Comparison of ENCODE assay signal across 9 cellular contexts in genomic region chr15:65384895-65385867, GRCh38. TPM values are rescaled to one million over a fixed set of nuclear protein-coding genes. Genes with fewer than 3 reads are reported as not detected.
DNase-seq lines count a peak whose midpoint lies in the region; ATAC-seq and TF ChIP-seq lines count a peak whose summit lies in the region.
"Had no signal": no experiment of that assay in that cellular context is flagged by ENCODE, and none has a peak within 500 bp of the region (broad histone marks: within the 10 kb centered on the region; RNA-seq: fewer than 3 reads in every experiment).

No MANE protein-coding gene starts in this region.

- H3K27ac Mint-ChIP-seq in CD4-positive, CD25-positive, alpha-beta regulatory T cell, result peak overlapping the region in 1 of 3 donors; percentile 65

- no peaks in the 10 kb centered on the region for H3K79me2 ChIP-seq in parathyroid adenoma

- peak; percentile 69 to 81 (median 78) for DNase-seq in CD4-positive, CD25-positive, alpha-beta regulatory T cell
- peak; percentile 84 to 96 (median 89) for DNase-seq in NCI-H1417 (lab: John Stamatoyannopoulos, UW)
- DNase-seq in SW 1271 (lab: John Stamatoyannopoulos, UW), result peak; percentile 49 to 80
- DNase-seq in activated naive CD8-positive, alpha-beta T cell treated with anti-CD3 and anti-CD28 coated beads, Interleukin-2, amount 50 U/mL, for 16 hours (ENCODE audit: low read depth, low spot score), result peak; percentile 78
- peak; percentile 92 for DNase-seq in Right ventricle myocardium inferior (ENCODE audit: missing footprints)
- peak; percentile 87 to 89 for DNase-seq in thyroid gland

- ATAC-seq in CD4-positive, CD25-positive, alpha-beta regulatory T cell (ENCODE audit: low read depth in 2 of 2), result peak; percentile 80 to 84
- ATAC-seq in GM21737 (IDR thresholded peaks at IDR 0.05; ENCODE audit: unreplicated experiment), result peak; percentile 63
- ATAC-seq in Right ventricle myocardium inferior, result peak; percentile 93

- TF ChIP-seq POLR2A in thyroid gland (IDR thresholded peaks at IDR 0.05), result no peak

- peaks cover 13% of the 10 kb centered on the region for H3K4me1 ChIP-seq in CD4-positive, CD25-positive, alpha-beta regulatory T cell (ENCODE audit: control insufficient read depth, insufficient read depth, low read length, poor library complexity, severe bottlenecking)
- H3K4me1 ChIP-seq in parathyroid adenoma, result peaks cover 10% of the 10 kb centered on the region
- peaks cover 9 to 16% of the 10 kb centered on the region in 2 donors for H3K4me1 ChIP-seq in thyroid gland

- no peak overlapping the region for H3K27ac ChIP-seq in CD4-positive, CD25-positive, alpha-beta regulatory T cell (ENCODE audit: insufficient read depth, low read length, poor library complexity, severe bottlenecking)
- H3K27ac ChIP-seq in parathyroid adenoma (peak overlapping the region; percentile 88), thyroid gland (peak overlapping the region in 2 of 3 donors; percentile 16 to 38)

- intact Hi-C loops in Right ventricle myocardium inferior (cut with DNase I) (loop anchor here (1.0 kb wide), 2 partner anchors 62 to 66 kb away; no protein-coding TSS in a partner anchor), thyroid gland (cut with DNase I) (loop anchor here (2.0 kb wide), 1 partner anchor 68 kb away; no protein-coding TSS in a partner anchor)

- H3K27me3 Mint-ChIP-seq in CD4-positive, CD25-positive, alpha-beta regulatory T cell, result peaks cover 64% of the 10 kb centered on the region

- H3K9me3 ChIP-seq in CD4-positive, CD25-positive, alpha-beta regulatory T cell (ENCODE audit: control insufficient read depth in 2 of 2, low read length in 2 of 2), result no peaks in the 10 kb centered on the region
- H3K9me3 ChIP-seq in parathyroid adenoma (ENCODE audit: control insufficient read depth, low read length), result no peaks in the 10 kb centered on the region
- no peaks in the 10 kb centered on the region for H3K9me3 ChIP-seq in thyroid gland

- peak overlapping the region; percentile 54 for H3K4me2 ChIP-seq in parathyroid adenoma (ENCODE audit: low read length)

- H3K4me3 ChIP-seq in CD4-positive, CD25-positive, alpha-beta regulatory T cell (ENCODE audit: low read depth, low read length), result peak overlapping the region; percentile 72
- H3K4me3 ChIP-seq in parathyroid adenoma (ENCODE audit: low read depth, low read length) (peak overlapping the region; percentile 23), thyroid gland (replicated peaks in 1 of 3) (peak overlapping the region in 1 of 3 donors; percentile 12)

- H3K4me1 Mint-ChIP-seq in CD4-positive, CD25-positive, alpha-beta regulatory T cell, result peaks cover 0 to 19% (median 5%) of the 10 kb centered on the region in 4 donors

- H3K36me3 ChIP-seq in CD4-positive, CD25-positive, alpha-beta regulatory T cell (ENCODE audit: control insufficient read depth, insufficient read depth, low read length), result no peaks in the 10 kb centered on the region
- H3K36me3 ChIP-seq in parathyroid adenoma (ENCODE audit: control insufficient read depth, insufficient read depth, low read length) (no peaks in the 10 kb centered on the region), thyroid gland (no peaks in the 10 kb centered on the region)

- peak overlapping the region; percentile 89 to 91 (median 90) for H3K4me3 Mint-ChIP-seq in CD4-positive, CD25-positive, alpha-beta regulatory T cell

- H3K36me3 Mint-ChIP-seq in CD4-positive, CD25-positive, alpha-beta regulatory T cell, result peaks cover 3% of the 10 kb centered on the region

- 18 to 22% methylated on average over 25 to 27 of the region's 43 CpGs for WGBS in thyroid gland, 2 donors

- H3K27me3 ChIP-seq in CD4-positive, CD25-positive, alpha-beta regulatory T cell (ENCODE audit: control insufficient read depth, insufficient read depth, low read length), result peaks cover 4% of the 10 kb centered on the region
- H3K27me3 ChIP-seq in parathyroid adenoma (ENCODE audit: control insufficient read depth, insufficient read depth, low read length), result no peaks in the 10 kb centered on the region
- H3K27me3 ChIP-seq in thyroid gland, result no peaks in the 10 kb centered on the region

- TF ChIP-seq CTCF in parathyroid adenoma (IDR thresholded peaks at IDR 0.05) (peak; percentile 84), thyroid gland (IDR thresholded peaks at IDR 0.05) (peak; percentile 66 to 93 (median 90))

- peak overlapping the region; percentile 90 for H2AFZ ChIP-seq in parathyroid adenoma

- H3K9me3 Mint-ChIP-seq in CD4-positive, CD25-positive, alpha-beta regulatory T cell, result peaks cover 0 to 2% (median 0%) of the 10 kb centered on the region in 7 donors

- H3K9ac ChIP-seq in parathyroid adenoma, result no peak overlapping the region

RNA-seq across cellular contexts. Expression of gene IGDCC3, which starts 7.4 kb away (rescaled TPM):
- total RNA-seq in CD4-positive, CD25-positive, alpha-beta regulatory T cell, result not detected
- not detected for polyA plus RNA-seq in CD4-positive, CD25-positive, alpha-beta regulatory T cell
- 0.43 TPM for total RNA-seq in Right ventricle myocardium inferior
- 1 to 10 TPM in 1 of 4 donors, under 1 TPM in 3; 0.22 to 1.5 (median 0.61) TPM for total RNA-seq in thyroid gland
- total RNA-seq: T-helper 2 cell treated with Interferon-gamma antibody and Interleukin-4, amounts not matched to agents 100 ng/mL and 5 ng/mL, for 36 hours had no signal

RNA-seq across cellular contexts. Expression of gene IGDCC4, which starts 37.6 kb away (rescaled TPM):
- 0.10 TPM for total RNA-seq in CD4-positive, CD25-positive, alpha-beta regulatory T cell
- under 1 TPM in 1 of 4 donors, not detected in 3; 0.26 TPM for polyA plus RNA-seq in CD4-positive, CD25-positive, alpha-beta regulatory T cell
- 3.7 TPM for total RNA-seq in Right ventricle myocardium inferior
- total RNA-seq in thyroid gland, result 10 to 100 TPM in 3 of 4 donors, 1 to 10 TPM in 1; 4.6 to 15.9 (median 10.6) TPM
- total RNA-seq: T-helper 2 cell treated with Interferon-gamma antibody and Interleukin-4, amounts not matched to agents 100 ng/mL and 5 ng/mL, for 36 hours had no signal
